In the genomic region with DNA sequence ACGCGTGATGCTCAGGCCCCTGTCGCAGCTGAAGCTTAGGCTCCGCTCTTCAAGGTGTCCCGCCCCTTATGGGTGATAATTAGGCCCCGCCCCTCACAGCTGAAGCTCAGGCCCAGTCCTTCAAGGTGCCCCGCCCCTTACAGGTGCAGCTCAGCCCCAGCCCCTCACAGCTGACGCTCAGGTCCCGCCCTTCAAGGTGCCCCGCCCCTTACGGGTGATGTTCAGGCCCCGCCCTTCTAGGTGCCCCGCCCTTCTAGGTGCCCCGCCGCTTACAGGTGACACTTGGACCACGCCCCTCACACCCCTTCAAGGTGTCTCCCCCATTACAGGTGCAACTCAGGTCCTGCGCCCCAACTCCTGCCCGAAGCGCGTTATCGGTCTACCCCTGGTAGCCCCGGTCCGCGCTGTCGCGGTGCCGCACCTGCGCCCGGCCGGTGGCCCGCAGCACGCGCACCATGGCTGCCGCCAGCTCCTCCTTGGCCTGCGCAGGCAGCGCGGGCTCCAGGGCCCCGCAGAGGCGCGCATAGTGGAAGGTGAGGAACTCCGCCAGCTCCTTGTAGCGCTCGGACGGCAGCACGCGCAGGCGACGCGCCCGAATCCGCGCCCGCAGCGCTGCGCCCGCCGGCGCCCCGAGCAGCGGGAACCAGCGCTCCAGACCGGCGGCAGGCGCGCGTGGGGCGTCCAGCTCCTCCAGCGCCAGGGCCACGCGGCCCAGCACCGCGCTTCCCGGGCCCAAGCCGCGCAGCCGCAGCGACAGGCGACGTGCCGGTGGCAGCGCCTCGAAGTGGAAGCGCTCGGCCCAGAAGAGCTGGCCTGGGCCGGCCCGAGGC, we compare ENCODE assay signal across 1 cellular context.
TF ChIP-seq lines count a peak whose summit lies in the region.

No MANE protein-coding gene starts in this region.

TF ChIP-seq in endothelial cell of umbilical vein, 7 proteins besides CTCF, POLR2A, EP300 and RAD21:
- TF ChIP-seq FOS (IDR thresholded peaks at IDR 0.05; ENCODE audit: borderline replicate concordance, insufficient read depth, low read length): no peak
- no peak for TF ChIP-seq MYC (IDR thresholded peaks at IDR 0.05; ENCODE audit: low read depth, low read length)
- TF ChIP-seq EZH2 (IDR thresholded peaks at IDR 0.05; ENCODE audit: borderline replicate concordance, low read depth, low read length, severe bottlenecking): no peak
- TF ChIP-seq, protein P1, sequence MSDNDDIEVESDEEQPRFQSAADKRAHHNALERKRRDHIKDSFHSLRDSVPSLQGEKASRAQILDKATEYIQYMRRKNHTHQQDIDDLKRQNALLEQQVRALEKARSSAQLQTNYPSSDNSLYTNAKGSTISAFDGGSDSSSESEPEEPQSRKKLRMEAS (IDR thresholded peaks at IDR 0.05; ENCODE audit: insufficient read depth, insufficient read length): no peak
- no peak for TF ChIP-seq JUN (IDR thresholded peaks at IDR 0.05; ENCODE audit: borderline replicate concordance, insufficient read depth, insufficient read length, low read depth)
- TF ChIP-seq POLR2AphosphoS5 (IDR thresholded peaks at IDR 0.05; ENCODE audit: insufficient read depth, low read depth, low read length): no peak
- no peak for TF ChIP-seq GATA2 (IDR thresholded peaks at IDR 0.05; ENCODE audit: insufficient read depth, insufficient read length, low read depth, low read length)
